ENCODE assay signal across 14 cellular contexts in the genomic region with DNA sequence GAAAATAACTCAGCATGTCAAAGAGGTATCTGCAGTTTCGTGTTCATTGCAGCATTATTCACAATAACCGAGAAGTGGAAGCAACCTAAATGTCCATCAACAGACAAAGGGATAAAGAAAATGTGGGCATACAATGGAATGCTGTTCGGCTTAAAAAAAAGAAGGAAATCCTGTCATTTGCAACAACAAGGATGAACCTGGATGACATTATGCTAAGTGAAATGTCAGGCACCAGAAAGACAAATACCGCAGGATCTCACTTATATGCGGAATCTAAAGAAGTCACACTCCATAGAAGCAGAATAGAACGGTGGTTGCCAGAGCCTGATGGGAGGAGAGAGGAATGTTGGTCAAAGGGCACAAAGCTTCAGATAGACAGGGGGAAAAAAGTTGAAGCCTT. TPM values are rescaled to one million over a fixed set of nuclear protein-coding genes. Genes with fewer than 3 reads are reported as not detected.
DNase-seq lines count a peak whose midpoint lies in the region; ATAC-seq, FAIRE-seq and TF ChIP-seq lines count a peak whose summit lies in the region.
"Had no signal": no experiment of that assay in that cellular context is flagged by ENCODE, and none has a peak within 500 bp of the region (broad histone marks: within the 10 kb centered on the region; RNA-seq: fewer than 3 reads in every experiment).

No MANE protein-coding gene starts in this region.

- H3K9me2 ChIP-seq in hepatocyte (replicated peaks; ENCODE audit: insufficient read depth), result no peaks in the 10 kb centered on the region

- TF ChIP-seq RAD21 in K562 (CRISPR knock-in tag; conservative IDR thresholded peaks at IDR 0.05 in 1 of 2, IDR thresholded peaks at IDR 0.05 in 1 of 2), result no peak

- no TSS peak for BruUV-seq in K562 (replicated peaks; lab: Mats Ljungman, UMichigan)

- peaks cover 4% of the 10 kb centered on the region for H3K36me3 Mint-ChIP-seq in type B pancreatic cell

- CTCF ChIA-PET in K562 (lab: Yijun Ruan, JAX; ENCODE audit: low intra/inter-chr PET ratio), result no interaction called here

- no peak for TF ChIP-seq EP300 in K562 (IDR thresholded peaks at IDR 0.05; ENCODE audit: low read length)

- intact Hi-C loops in K562 (cut with micrococcal nuclease), result no loop called here

- POLR2A ChIA-PET in K562 (lab: Yijun Ruan, JAX), result no interaction called here

- no peak; the same call in 2 of the 3 replicates for ATAC-seq in K562
- ATAC-seq: A549, GM23338 had no signal

- H3K79me2 ChIP-seq in K562 (ENCODE audit: control insufficient read depth, insufficient read depth, low read length), result no peaks in the 10 kb centered on the region
- H3K79me2 ChIP-seq in hepatocyte, result no peaks in the 10 kb centered on the region

- H3K36me3 ChIP-seq in K562 (ENCODE audit: control insufficient read depth, insufficient read depth, low read length), result no peaks in the 10 kb centered on the region
- no peaks in the 10 kb centered on the region for H3K36me3 ChIP-seq in hepatocyte (replicated peaks; ENCODE audit: insufficient read depth, low read depth)
- H3K36me3 ChIP-seq: BE2C had no signal

- no peaks in the 10 kb centered on the region for H3K9me1 ChIP-seq in K562 (ENCODE audit: control insufficient read depth, insufficient read depth, low read length)

- peaks cover 10% of the 10 kb centered on the region for H3K4me1 Mint-ChIP-seq in type B pancreatic cell (ENCODE audit: unreplicated experiment)

- H3K9ac ChIP-seq in K562 (ENCODE audit: insufficient read depth in 1 of 2, low read depth in 2 of 2, low read length in 2 of 2), result no peak overlapping the region

- peak overlapping the region; percentile 42 for H3K27ac Mint-ChIP-seq in type B pancreatic cell
- H3K27ac Mint-ChIP-seq: GM23338 had no signal

- H3K27me3 ChIP-seq in K562 (ENCODE audit: control insufficient read depth in 2 of 2, insufficient read depth in 2 of 2, low read length in 2 of 2) (peaks cover 20 to 23% of the 10 kb centered on the region in 2 experiments), hepatocyte (no peaks in the 10 kb centered on the region)
- H3K27me3 ChIP-seq: BE2C had no signal

- no peak for FAIRE-seq in K562 (lab: Jason Lieb, UNC)
- FAIRE-seq: A549, GM12891 had no signal

- TF ChIP-seq CTCF in K562 (IDR thresholded peaks at IDR 0.05 in 2 of 3, conservative IDR thresholded peaks at IDR 0.05 in 1 of 3; ENCODE audit: insufficient read depth in 2 of 3, low read depth in 1 of 3, low read length in 3 of 3) (no peak), hepatocyte (IDR thresholded peaks at IDR 0.05; ENCODE audit: poor library complexity) (no peak), type B pancreatic cell (conservative IDR thresholded peaks at IDR 0.05) (no peak)

- no peaks in the 10 kb centered on the region for H4K20me1 ChIP-seq in K562 (replicated peaks; ENCODE audit: control insufficient read depth, insufficient read depth, low read length)
- no peaks in the 10 kb centered on the region for H4K20me1 ChIP-seq in hepatocyte (ENCODE audit: insufficient read depth, poor library complexity, severe bottlenecking)

- H3K9me3 Mint-ChIP-seq in type B pancreatic cell, result peaks cover 5% of the 10 kb centered on the region
- H3K9me3 Mint-ChIP-seq: CD4-positive, alpha-beta memory T cell; GM23338 had no signal

- DNase-seq in OCI-M1 (lab: John Stamatoyannopoulos, UW) (peak; percentile 76), K562 (ENCODE audit: extremely low read depth in 1 of 4, low spot score in 3 of 4) (no peak), hepatocyte (ENCODE audit: low spot score) (no peak), type B pancreatic cell (ENCODE audit: extremely low spot score, unreplicated experiment) (no peak), activated gamma-delta T cell (lab: John Stamatoyannopoulos, UW) (no peak), SW 1271 (lab: John Stamatoyannopoulos, UW) (no peak)
- DNase-seq: BE2C; CD4-positive, alpha-beta memory T cell; DMS79; H7 had no signal

- H3K4me1 ChIP-seq in K562 (replicated peaks in 1 of 2; ENCODE audit: control insufficient read depth in 2 of 2, insufficient read depth in 2 of 2, low read length in 2 of 2) (0 out of 5 replicates have a peak, but pooled peaks cover 0 to 2% of the 10 kb centered on the region in 2 experiments), hepatocyte (ENCODE audit: insufficient read depth) (no peaks in the 10 kb centered on the region)
- H3K4me1 ChIP-seq: A549, BE2C had no signal

- H3K27ac ChIP-seq in K562 (ENCODE audit: extremely low read depth, low read depth, low read length) (no peak overlapping the region), hepatocyte (peak overlapping the region; percentile 28)
- H3K27ac ChIP-seq: A549, C4-2B had no signal

- TF ChIP-seq POLR2A in K562 (conservative IDR thresholded peaks at IDR 0.05), result peak; percentile 51; the same call in 1 of the 2 replicates

- peaks cover 3% of the 10 kb centered on the region for H3K27me3 Mint-ChIP-seq in type B pancreatic cell

- no peak overlapping the region for H3K4me3 Mint-ChIP-seq in type B pancreatic cell
- H3K4me3 Mint-ChIP-seq: CD4-positive, alpha-beta memory T cell; GM23338 had no signal

- H2AFZ ChIP-seq in K562 (ENCODE audit: low read depth, low read length), result no peak overlapping the region
- H2AFZ ChIP-seq in hepatocyte, result no peak overlapping the region
- H2AFZ ChIP-seq: GM23338 had no signal

- in situ Hi-C loops in K562 (cut with MboI), result no loop called here

- H3K4me3 ChIP-seq in K562, result no peak overlapping the region
- H3K4me3 ChIP-seq in hepatocyte, result no peak overlapping the region
- H3K4me3 ChIP-seq: A549, GM23338 had no signal

- H3K4me2 ChIP-seq in K562 (ENCODE audit: insufficient read depth, low read length), result no peak overlapping the region
- H3K4me2 ChIP-seq in hepatocyte, result peak overlapping the region; percentile 22
- H3K4me2 ChIP-seq: A549, GM23338 had no signal

- H3K9me3 ChIP-seq in K562 (replicated peaks; ENCODE audit: control insufficient read depth, insufficient read depth, low read depth, low read length), result no peaks in the 10 kb centered on the region
- no peaks in the 10 kb centered on the region for H3K9me3 ChIP-seq in hepatocyte (ENCODE audit: low read depth)
- H3K9me3 ChIP-seq: A549, BE2C had no signal

- 0% methylated on average over 6 of the region's 6 CpGs for WGBS in K562 (ENCODE audit: insufficient coverage, low coverage, missing lambda C conversion rate)
- whole genome bisulfite sequencing in hepatocyte (ENCODE audit: low lambda C conversion rate, missing lambda C conversion rate), result 58% methylated on average over 6 of the region's 6 CpGs

TF ChIP-seq in K562, 482 proteins besides CTCF, POLR2A, EP300 and RAD21:
- TF ChIP-seq ZNF263 (CRISPR knock-in tag; IDR thresholded peaks at IDR 0.05; ENCODE audit: borderline replicate concordance) (no peak), PCBP2 (IDR thresholded peaks at IDR 0.05; ENCODE audit: low read depth, low read length, poor library complexity, severe bottlenecking) (no peak), PML (IDR thresholded peaks at IDR 0.05; ENCODE audit: low read length) (peak; percentile 77; the same call in 1 of the 2 replicates), FOXA1 (IDR thresholded peaks at IDR 0.05; ENCODE audit: borderline replicate concordance) (no peak), POLR2AphosphoS5 (IDR thresholded peaks at IDR 0.05; ENCODE audit: control insufficient read depth, insufficient read depth, low read depth, low read length) (peak; percentile 55; the same call in 1 of the 2 replicates), ZC3H8 (IDR thresholded peaks at IDR 0.05) (peak; percentile 87; the same call in 1 of the 2 replicates), KLF16 (IDR thresholded peaks at IDR 0.05) (no peak), SMAD2 (IDR thresholded peaks at IDR 0.05; ENCODE audit: low read depth, low read length) (no peak), NFATC3 (IDR thresholded peaks at IDR 0.05) (no peak), PHB (CRISPR knock-in tag; IDR thresholded peaks at IDR 0.05) (no peak), ILK (tag; IDR thresholded peaks at IDR 0.05; ENCODE audit: borderline replicate concordance, low read depth) (no peak), ZEB2 (IDR thresholded peaks at IDR 0.05) (no peak), BACH1 (tag; IDR thresholded peaks at IDR 0.05) (no peak), SLC30A9 (CRISPR knock-in tag; IDR thresholded peaks at IDR 0.05) (no peak), ZSCAN29 (IDR thresholded peaks at IDR 0.05) (no peak), ZC3H11A (IDR thresholded peaks at IDR 0.05; ENCODE audit: low read depth, low read length) (no peak), ZNF239 (CRISPR knock-in tag; IDR thresholded peaks at IDR 0.05) (no peak), RNF2 (IDR thresholded peaks at IDR 0.05) (no peak), FOS (IDR thresholded peaks at IDR 0.05; ENCODE audit: extremely low read depth, insufficient read length) (no peak), ZNF699 (CRISPR knock-in tag; IDR thresholded peaks at IDR 0.05; ENCODE audit: insufficient replicate concordance) (no peak), MTA1 (IDR thresholded peaks at IDR 0.05; ENCODE audit: borderline replicate concordance) (no peak), FOXJ3 (CRISPR knock-in tag; IDR thresholded peaks at IDR 0.05) (no peak), HOXB6 (CRISPR knock-in tag; IDR thresholded peaks at IDR 0.05; ENCODE audit: borderline replicate concordance) (no peak)

RNA-seq across cellular contexts. Expression of a gene that starts 11.6 kb away (rescaled TPM):
- total RNA-seq in K562 (2011; cell fraction: chromatin; rRNA removed; ENCODE audit: low replicate concordance), result 0.42 and 0.67 TPM in 2 replicates
- 0.53 and 1.0 TPM in 2 replicates for total RNA-seq in K562 (2011; cell fraction: nucleolus; rRNA removed)
- 0.73 and 0.92 TPM in 2 replicates for total RNA-seq in K562 (2011; cell fraction: nucleoplasm; rRNA removed)
- total RNA-seq in K562 (2014; rRNA removed) (not detected in 2 replicates), K562 (2014; rRNA removed; fragmentation: Illumina TruSeq; extraction: Trizol) (0.16 TPM in 1 of 2 replicates, not detected in the other), K562 (2015; rRNA removed; fragmentation: Illumina TruSeq; extraction: Trizol) (not detected in 2 replicates), K562 (2021) (0.38 and 0.49 TPM in 2 replicates), hepatocyte (6.1 and 11.4 TPM in 2 replicates), type B pancreatic cell (ENCODE audit: low replicate concordance) (8.2 and 20.4 TPM in 2 replicates)
- polyA plus RNA-seq in K562 (2011; rRNA removed) (0.96 and 1.6 TPM in 2 replicates), K562 (2014; fragmentation: Illumina TruSeq; extraction: Trizol) (0.25 and 0.33 TPM in 2 replicates), K562 (2014; fragmentation: Nextera tagmentation; extraction: Ambion mirVana) (under 1 TPM in 1 of 2 experiments, not detected in 1; 0.03 TPM), K562 (2014; rRNA removed) (0.27 and 0.42 TPM in 2 replicates), hepatocyte (62.5 and 63.0 TPM in 2 replicates)
- 1.3 and 2.2 TPM in 2 replicates for polyA plus RNA-seq in K562 (2011; cell fraction: cytosol; rRNA removed)
- 1.4 and 1.5 TPM in 2 replicates for polyA plus RNA-seq in K562 (2011; cell fraction: nucleus; rRNA removed)
- polyA plus RNA-seq in K562 (2012), result 0.14 and 0.18 TPM in 2 replicates
- polyA minus RNA-seq in K562 (2011; rRNA and poly(A)+ RNA removed), result 0.48 and 0.84 TPM in 2 replicates
- polyA minus RNA-seq in K562 (2011; cell fraction: cytosol; rRNA and poly(A)+ RNA removed), result 1.4 TPM in 1 of 2 replicates, not detected in the other
- 0.40 and 0.44 TPM in 2 replicates for polyA minus RNA-seq in K562 (2011; cell fraction: nucleus; rRNA and poly(A)+ RNA removed)
